ENCODE assay signal across 1 cellular context in genomic region chr5:56264417-56265025, GRCh38.
TF ChIP-seq lines count a peak whose summit lies in the region.

No MANE protein-coding gene starts in this region.

TF ChIP-seq in H1, 55 proteins besides CTCF, POLR2A, EP300 and RAD21 (continued from another document):
- no peak for TF ChIP-seq SIN3A (conservative IDR thresholded peaks at IDR 0.05 in 1 of 2, IDR thresholded peaks at IDR 0.05 in 1 of 2; ENCODE audit: low read depth in 1 of 2, low read length in 2 of 2)
- no peak for TF ChIP-seq RNF2 (IDR thresholded peaks at IDR 0.05; ENCODE audit: borderline replicate concordance, low read depth, low read length, missing control alignments, poor library complexity, severe bottlenecking)
- 0 out of 2 replicates have a peak, but pooled peaks have one; percentile 26 for TF ChIP-seq JUND (IDR thresholded peaks at IDR 0.05; ENCODE audit: low read length)
- no peak for TF ChIP-seq POU5F1 (IDR thresholded peaks at IDR 0.05; ENCODE audit: low read depth, low read length)
- TF ChIP-seq, protein P1, sequence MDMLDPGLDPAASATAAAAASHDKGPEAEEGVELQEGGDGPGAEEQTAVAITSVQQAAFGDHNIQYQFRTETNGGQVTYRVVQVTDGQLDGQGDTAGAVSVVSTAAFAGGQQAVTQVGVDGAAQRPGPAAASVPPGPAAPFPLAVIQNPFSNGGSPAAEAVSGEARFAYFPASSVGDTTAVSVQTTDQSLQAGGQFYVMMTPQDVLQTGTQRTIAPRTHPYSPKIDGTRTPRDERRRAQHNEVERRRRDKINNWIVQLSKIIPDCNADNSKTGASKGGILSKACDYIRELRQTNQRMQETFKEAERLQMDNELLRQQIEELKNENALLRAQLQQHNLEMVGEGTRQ (IDR thresholded peaks at IDR 0.05; ENCODE audit: low read length): no peak
- TF ChIP-seq MAX (IDR thresholded peaks at IDR 0.05): peak; percentile 28; the same call in 1 of the 2 replicates
